Comparison of ENCODE assay signal across 29 cellular contexts in the genomic region with DNA sequence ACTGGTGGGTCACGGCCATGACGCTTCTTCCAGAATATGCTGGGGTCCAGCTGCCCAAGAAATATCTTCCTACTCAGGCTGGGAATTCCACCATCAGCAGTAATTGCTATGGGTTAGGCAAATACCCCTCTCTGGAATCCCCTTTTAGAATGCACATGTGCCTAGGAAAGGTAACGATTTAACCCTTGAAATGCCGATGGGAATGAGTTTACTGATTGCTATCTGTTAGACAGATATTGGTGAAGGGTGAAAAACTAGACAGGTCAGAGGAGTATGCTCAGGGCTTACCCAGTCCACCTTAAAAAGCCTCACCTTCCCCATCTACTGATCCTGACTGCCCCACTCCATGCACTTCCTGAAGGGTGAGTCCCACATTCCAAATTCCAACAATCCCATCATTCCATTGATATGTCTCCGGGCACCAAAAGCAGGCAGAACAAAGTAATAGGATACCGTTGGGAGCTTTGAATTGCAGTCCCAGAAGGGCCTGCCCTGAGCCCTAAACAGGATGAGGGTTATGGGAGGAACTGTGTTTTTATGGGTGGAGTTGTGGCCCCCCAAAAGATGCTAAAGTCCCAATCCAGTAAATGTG. TPM values are rescaled to one million over a fixed set of nuclear protein-coding genes. Genes with fewer than 3 reads are reported as not detected.
A peak's percentile ranks its signal among the peaks of the same experiment; 100 is the strongest.
DNase-seq lines count a peak whose midpoint lies in the region; ATAC-seq and TF ChIP-seq lines count a peak whose summit lies in the region.
"Had no signal": no experiment of that assay in that cellular context is flagged by ENCODE, and none has a peak within 500 bp of the region (broad histone marks: within the 10 kb centered on the region; RNA-seq: fewer than 3 reads in every experiment).

No MANE protein-coding gene starts in this region.

- H3K36me3 Mint-ChIP-seq in GM23338 (ENCODE audit: low read depth) = peaks cover 37% of the 10 kb centered on the region
- no peaks in the 10 kb centered on the region for H3K36me3 Mint-ChIP-seq in activated naive CD8-positive, alpha-beta T cell treated with anti-CD3 and anti-CD28 coated beads for 36 hours
- H3K36me3 Mint-ChIP-seq: naive thymus-derived CD4-positive, alpha-beta T cell; stimulated activated memory B cell treated with anti-CD40 and anti-IgM and Interleukin-4, amounts not matched to agents 10 μg/mL and 1 μg/mL and 100 μg/mL, for 72 hours had no signal

- H3K27me3 ChIP-seq in GM23338 (ENCODE audit: insufficient read depth) = no peaks in the 10 kb centered on the region
- H3K27me3 ChIP-seq in RWPE2 (ENCODE audit: insufficient read depth, poor library complexity, severe bottlenecking) = no peaks in the 10 kb centered on the region
- no peaks in the 10 kb centered on the region for H3K27me3 ChIP-seq in parathyroid adenoma (ENCODE audit: control insufficient read depth, insufficient read depth, low read length)
- H3K27me3 ChIP-seq: BLaER1 treated with 17β-estradiol and CSF1 and Interleukin-3, amounts not matched to agents 10 nM and 100 nM; dorsolateral prefrontal cortex; gastroesophageal sphincter; upper lobe of left lung had no signal

- H2AFZ ChIP-seq in GM23338 (no peak overlapping the region), parathyroid adenoma (no peak overlapping the region)
- H2AFZ ChIP-seq: PC-9 had no signal

- H3K27me3 Mint-ChIP-seq in GM23338 (ENCODE audit: insufficient read depth, low read depth, poor library complexity) = peaks cover 15% of the 10 kb centered on the region
- H3K27me3 Mint-ChIP-seq in activated naive CD8-positive, alpha-beta T cell treated with anti-CD3 and anti-CD28 coated beads for 36 hours = peaks cover 2% of the 10 kb centered on the region
- H3K27me3 Mint-ChIP-seq: activated CD4-positive, alpha-beta memory T cell treated with anti-CD3 and anti-CD28 coated beads, Interleukin-2, amount 10 ng/mL, durations not matched to agents 7 days and 5 days; brain; stimulated activated memory B cell treated with anti-CD40 and anti-IgM and Interleukin-4, amounts not matched to agents 10 μg/mL and 1 μg/mL and 100 μg/mL, for 72 hours had no signal

- no peak overlapping the region for H3K4me3 ChIP-seq in GM23338
- no peak overlapping the region for H3K4me3 ChIP-seq in RWPE2 (ENCODE audit: severe bottlenecking)
- H3K4me3 ChIP-seq in parathyroid adenoma (ENCODE audit: low read depth, low read length) = no peak overlapping the region
- H3K4me3 ChIP-seq: BLaER1 treated with 17β-estradiol and CSF1 and Interleukin-3, amounts not matched to agents 10 nM and 100 nM; dorsolateral prefrontal cortex; gastroesophageal sphincter; PC-9; upper lobe of left lung had no signal

- no peaks in the 10 kb centered on the region for H3K36me3 ChIP-seq in GM23338 (ENCODE audit: insufficient read depth)
- H3K36me3 ChIP-seq in RWPE2 (ENCODE audit: low read depth) = peaks cover 43% of the 10 kb centered on the region
- H3K36me3 ChIP-seq in parathyroid adenoma (ENCODE audit: control insufficient read depth, insufficient read depth, low read length) = no peaks in the 10 kb centered on the region

- H3K79me2 ChIP-seq in GM23338 (replicated peaks; ENCODE audit: insufficient read depth) (peaks cover 12% of the 10 kb centered on the region), parathyroid adenoma (peaks cover 51% of the 10 kb centered on the region)

- H3K4me2 ChIP-seq in GM23338 (0 out of 2 replicates have a peak overlapping the region, but pooled peaks have one; percentile 55), parathyroid adenoma (ENCODE audit: low read length) (no peak overlapping the region)
- H3K4me2 ChIP-seq: BLaER1 treated with 17β-estradiol and CSF1 and Interleukin-3, amounts not matched to agents 10 nM and 100 nM; PC-9 had no signal

- H3K4me1 Mint-ChIP-seq in GM23338 = peaks cover 70% of the 10 kb centered on the region
- peaks cover 5% of the 10 kb centered on the region for H3K4me1 Mint-ChIP-seq in activated naive CD8-positive, alpha-beta T cell treated with anti-CD3 and anti-CD28 coated beads for 36 hours
- H3K4me1 Mint-ChIP-seq: activated CD4-positive, alpha-beta memory T cell treated with anti-CD3 and anti-CD28 coated beads, Interleukin-2, amount 10 ng/mL, durations not matched to agents 7 days and 5 days had no signal

- TF ChIP-seq CTCF in GM23338 (conservative IDR thresholded peaks at IDR 0.05; ENCODE audit: low read depth in 2 of 2) = no peak
- TF ChIP-seq CTCF in RWPE2 (IDR thresholded peaks at IDR 0.05; ENCODE audit: poor library complexity, severe bottlenecking) = no peak
- no peak for TF ChIP-seq CTCF in parathyroid adenoma (IDR thresholded peaks at IDR 0.05)

- H3K27ac ChIP-seq in GM23338 (ENCODE audit: low read depth) (no peak overlapping the region; the same call in 1 of the 2 replicates), RWPE2 (ENCODE audit: poor library complexity, severe bottlenecking) (peak overlapping the region; percentile 90), parathyroid adenoma (peak overlapping the region; percentile 14)
- H3K27ac ChIP-seq: BLaER1 treated with 17β-estradiol and CSF1 and Interleukin-3, amounts not matched to agents 10 nM and 100 nM; dorsolateral prefrontal cortex; PC-9; upper lobe of left lung had no signal

- no peaks in the 10 kb centered on the region for H3K9me3 ChIP-seq in RWPE2 (ENCODE audit: severe bottlenecking)
- H3K9me3 ChIP-seq in parathyroid adenoma (ENCODE audit: control insufficient read depth, low read length) = no peaks in the 10 kb centered on the region
- H3K9me3 ChIP-seq: BLaER1 treated with 17β-estradiol and CSF1 and Interleukin-3, amounts not matched to agents 10 nM and 100 nM; gastroesophageal sphincter; upper lobe of left lung had no signal

- ATAC-seq in GM23338 (no peak), RWPE2 (ENCODE audit: low read depth) (peak; percentile 64)
- ATAC-seq: left ventricle myocardium superior; naive thymus-derived CD4-positive, alpha-beta T cell; stimulated activated memory B cell treated with anti-CD40 and anti-IgM and Interleukin-4, amounts not matched to agents 10 μg/mL and 1 μg/mL and 100 μg/mL, for 72 hours had no signal

- 0 out of 2 replicates have a peak, but pooled peaks cover 3% of the 10 kb centered on the region for H4K20me1 ChIP-seq in GM23338 (replicated peaks; ENCODE audit: insufficient read depth)

- DNase-seq in GM23338 (ENCODE audit: low spot score) = peak; percentile 29
- no peak for DNase-seq in RWPE2 (ENCODE audit: low spot score)
- DNase-seq in hepatic stellate cell (ENCODE audit: low spot score) = peak; percentile 23
- DNase-seq in NCI-H2107 (lab: John Stamatoyannopoulos, UW) = no peak
- DNase-seq in iPS-NIHi11 (ENCODE audit: low spot score) = no peak
- no peak for DNase-seq in activated CD4-positive, alpha-beta T cell treated with anti-CD3 and anti-CD28 coated beads for 4 hours
- no peak for DNase-seq in activated naive CD8-positive, alpha-beta T cell treated with anti-CD3 and anti-CD28 coated beads for 36 hours
- DNase-seq: activated CD4-positive, alpha-beta memory T cell treated with anti-CD3 and anti-CD28 coated beads, Interleukin-2, amount 10 ng/mL, durations not matched to agents 7 days and 5 days; activated CD4-positive, CD25-positive, alpha-beta regulatory T cell treated with anti-CD3 and anti-CD28 coated beads, Interleukin-2, amount 50 U/mL, for 72 hours; activated CD8-positive, alpha-beta memory T cell treated with anti-CD3 and anti-CD28 coated beads, Interleukin-2, amount 50 U/mL, for 4 hours; activated naive CD4-positive, alpha-beta T cell treated with Interleukin-2 at 50 U/mL for 16 hours; DMS53; dorsolateral prefrontal cortex; GF-D8; left ventricle myocardium superior; naive thymus-derived CD4-positive, alpha-beta T cell; NCI-H2029; NCI-H526 treated with DMSO at 0.1 percent for 48 hours; occipital lobe; PC-9; Right ventricle myocardium superior; substantia nigra; upper lobe of left lung had no signal

- peak overlapping the region; percentile 43; the same call in 1 of the 2 replicates for H3K27ac Mint-ChIP-seq in GM23338
- no peak overlapping the region for H3K27ac Mint-ChIP-seq in activated naive CD8-positive, alpha-beta T cell treated with anti-CD3 and anti-CD28 coated beads for 36 hours
- H3K27ac Mint-ChIP-seq: activated CD4-positive, alpha-beta memory T cell treated with anti-CD3 and anti-CD28 coated beads, Interleukin-2, amount 10 ng/mL, durations not matched to agents 7 days and 5 days; stimulated activated memory B cell treated with anti-CD40 and anti-IgM and Interleukin-4, amounts not matched to agents 10 μg/mL and 1 μg/mL and 100 μg/mL, for 72 hours had no signal

- H3K9ac ChIP-seq in parathyroid adenoma = no peak overlapping the region
- H3K9ac ChIP-seq: BLaER1 treated with 17β-estradiol and CSF1 and Interleukin-3, amounts not matched to agents 10 nM and 100 nM had no signal

- no peaks in the 10 kb centered on the region for H3K9me2 ChIP-seq in GM23338 (ENCODE audit: insufficient read depth)

- H3K9me3 Mint-ChIP-seq in GM23338 = no peaks in the 10 kb centered on the region
- no peaks in the 10 kb centered on the region for H3K9me3 Mint-ChIP-seq in activated naive CD8-positive, alpha-beta T cell treated with anti-CD3 and anti-CD28 coated beads for 36 hours
- H3K9me3 Mint-ChIP-seq: activated CD4-positive, alpha-beta memory T cell treated with anti-CD3 and anti-CD28 coated beads, Interleukin-2, amount 10 ng/mL, durations not matched to agents 7 days and 5 days; mesothelial cell of epicardium had no signal

- H3F3A ChIP-seq in GM23338 (replicated peaks; ENCODE audit: low read depth) = 0 out of 2 replicates have a peak, but pooled peaks cover 2% of the 10 kb centered on the region

- no peak overlapping the region for H3K4me3 Mint-ChIP-seq in GM23338
- no peak overlapping the region for H3K4me3 Mint-ChIP-seq in activated naive CD8-positive, alpha-beta T cell treated with anti-CD3 and anti-CD28 coated beads for 36 hours
- H3K4me3 Mint-ChIP-seq: activated CD4-positive, alpha-beta memory T cell treated with anti-CD3 and anti-CD28 coated beads, Interleukin-2, amount 10 ng/mL, durations not matched to agents 7 days and 5 days; brain; mesothelial cell of epicardium; naive thymus-derived CD4-positive, alpha-beta T cell; stimulated activated memory B cell treated with anti-CD40 and anti-IgM and Interleukin-4, amounts not matched to agents 10 μg/mL and 1 μg/mL and 100 μg/mL, for 72 hours had no signal

- peaks cover 36% of the 10 kb centered on the region for H3K4me1 ChIP-seq in GM23338 (ENCODE audit: insufficient read depth)
- peaks cover 60% of the 10 kb centered on the region for H3K4me1 ChIP-seq in RWPE2 (ENCODE audit: insufficient read depth, poor library complexity, severe bottlenecking)
- H3K4me1 ChIP-seq in parathyroid adenoma = peaks cover 53% of the 10 kb centered on the region

RNA-seq across cellular contexts. Expression of gene DLG5, which starts 59.3 kb away (rescaled TPM):
- total RNA-seq in GM23338 (2014; rRNA removed; shearing (Covaris generic)) = 50.8 and 66.6 TPM in 2 replicates
- polyA plus RNA-seq in GM23338 (2016; fragmentation: Nextera tagmentation; extraction: Ambion mirVana) = 6.0 and 7.4 TPM in 2 replicates
- total RNA-seq in activated naive CD8-positive, alpha-beta T cell treated with anti-CD3 and anti-CD28 coated beads for 36 hours = 1 to 10 TPM; 1.6 to 2.1 TPM
- polyA plus RNA-seq: naive thymus-derived CD4-positive, alpha-beta T cell had no signal

Comparison
In these comparisons a context has a peak if more than half of its experiments do, and no peak if none do; other contexts are left out.
1. DNase-seq: peak in GM23338 (single experiment) and hepatic stellate cell (single experiment); none in RWPE2 (single experiment), NCI-H2107 (single experiment), iPS-NIHi11 (single experiment), activated CD4-positive, alpha-beta T cell treated with anti-CD3 and anti-CD28 coated beads for 4 hours (0 of 2) and activated naive CD8-positive, alpha-beta T cell treated with anti-CD3 and anti-CD28 coated beads for 36 hours (single experiment).
2. RNA of gene DLG5, which starts 59.3 kb away (total RNA-seq): 50.8 to 66.6 TPM in GM23338; 1.6 to 2.1 TPM in activated naive CD8-positive, alpha-beta T cell treated with anti-CD3 and anti-CD28 coated beads for 36 hours; every median in the first group is over 10 times any median in the second.